ENCODE assay signal across 1 cellular context in the genomic region with DNA sequence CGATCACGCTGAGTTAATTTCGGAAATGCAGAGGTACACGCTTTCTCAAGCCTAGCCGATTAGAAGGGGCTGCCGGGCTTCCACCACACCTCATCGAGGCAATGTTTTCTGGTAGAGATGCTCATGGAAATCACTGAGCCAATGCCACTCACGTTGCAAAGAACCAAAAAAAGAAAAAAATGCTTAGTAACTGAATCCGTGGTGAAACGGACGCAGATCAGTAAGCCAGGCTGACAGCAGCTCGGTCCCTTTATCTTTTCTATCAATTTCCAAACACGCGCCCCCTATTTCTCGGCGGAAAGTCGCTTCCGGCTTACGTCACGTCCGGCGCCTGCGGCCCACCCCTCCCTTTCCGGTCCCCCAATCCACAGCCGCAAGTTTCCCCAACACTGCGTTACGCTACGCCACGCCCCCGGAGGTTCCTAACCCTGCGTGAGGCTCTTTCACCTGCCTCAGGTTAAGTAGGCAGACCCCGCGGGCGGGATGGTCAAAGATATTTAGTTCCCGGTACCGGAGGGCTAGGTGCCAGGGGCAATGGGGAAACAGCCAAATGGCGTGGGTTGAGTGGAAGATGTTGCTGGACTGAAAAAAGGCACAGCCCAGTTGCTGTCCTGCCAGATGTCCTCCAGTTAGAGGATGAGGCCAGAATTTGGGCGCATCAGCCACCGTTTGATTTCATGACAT.
TF ChIP-seq lines count a peak whose summit lies in the region.

A gene with protein sequence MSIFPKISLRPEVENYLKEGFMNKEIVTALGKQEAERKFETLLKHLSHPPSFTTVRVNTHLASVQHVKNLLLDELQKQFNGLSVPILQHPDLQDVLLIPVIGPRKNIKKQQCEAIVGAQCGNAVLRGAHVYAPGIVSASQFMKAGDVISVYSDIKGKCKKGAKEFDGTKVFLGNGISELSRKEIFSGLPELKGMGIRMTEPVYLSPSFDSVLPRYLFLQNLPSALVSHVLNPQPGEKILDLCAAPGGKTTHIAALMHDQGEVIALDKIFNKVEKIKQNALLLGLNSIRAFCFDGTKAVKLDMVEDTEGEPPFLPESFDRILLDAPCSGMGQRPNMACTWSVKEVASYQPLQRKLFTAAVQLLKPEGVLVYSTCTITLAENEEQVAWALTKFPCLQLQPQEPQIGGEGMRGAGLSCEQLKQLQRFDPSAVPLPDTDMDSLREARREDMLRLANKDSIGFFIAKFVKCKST (minus strand): TSS at position 264 of the 684 bp plus-strand sequence. CDS start 384 bp downstream, outside the sequence.

TF ChIP-seq in K562, 482 proteins besides CTCF, POLR2A, EP300 and RAD21 (continued from another document):
- TF ChIP-seq, protein P1, sequence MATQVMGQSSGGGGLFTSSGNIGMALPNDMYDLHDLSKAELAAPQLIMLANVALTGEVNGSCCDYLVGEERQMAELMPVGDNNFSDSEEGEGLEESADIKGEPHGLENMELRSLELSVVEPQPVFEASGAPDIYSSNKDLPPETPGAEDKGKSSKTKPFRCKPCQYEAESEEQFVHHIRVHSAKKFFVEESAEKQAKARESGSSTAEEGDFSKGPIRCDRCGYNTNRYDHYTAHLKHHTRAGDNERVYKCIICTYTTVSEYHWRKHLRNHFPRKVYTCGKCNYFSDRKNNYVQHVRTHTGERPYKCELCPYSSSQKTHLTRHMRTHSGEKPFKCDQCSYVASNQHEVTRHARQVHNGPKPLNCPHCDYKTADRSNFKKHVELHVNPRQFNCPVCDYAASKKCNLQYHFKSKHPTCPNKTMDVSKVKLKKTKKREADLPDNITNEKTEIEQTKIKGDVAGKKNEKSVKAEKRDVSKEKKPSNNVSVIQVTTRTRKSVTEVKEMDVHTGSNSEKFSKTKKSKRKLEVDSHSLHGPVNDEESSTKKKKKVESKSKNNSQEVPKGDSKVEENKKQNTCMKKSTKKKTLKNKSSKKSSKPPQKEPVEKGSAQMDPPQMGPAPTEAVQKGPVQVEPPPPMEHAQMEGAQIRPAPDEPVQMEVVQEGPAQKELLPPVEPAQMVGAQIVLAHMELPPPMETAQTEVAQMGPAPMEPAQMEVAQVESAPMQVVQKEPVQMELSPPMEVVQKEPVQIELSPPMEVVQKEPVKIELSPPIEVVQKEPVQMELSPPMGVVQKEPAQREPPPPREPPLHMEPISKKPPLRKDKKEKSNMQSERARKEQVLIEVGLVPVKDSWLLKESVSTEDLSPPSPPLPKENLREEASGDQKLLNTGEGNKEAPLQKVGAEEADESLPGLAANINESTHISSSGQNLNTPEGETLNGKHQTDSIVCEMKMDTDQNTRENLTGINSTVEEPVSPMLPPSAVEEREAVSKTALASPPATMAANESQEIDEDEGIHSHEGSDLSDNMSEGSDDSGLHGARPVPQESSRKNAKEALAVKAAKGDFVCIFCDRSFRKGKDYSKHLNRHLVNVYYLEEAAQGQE (CRISPR knock-in tag; IDR thresholded peaks at IDR 0.05; ENCODE audit: low read depth): no peak
- TF ChIP-seq SIX5 (IDR thresholded peaks at IDR 0.05; ENCODE audit: borderline replicate concordance in 1 of 2, insufficient read depth in 1 of 2, low read depth in 1 of 2, low read length in 2 of 2) (peak; percentile 24; a peak in 2 of 4 replicates), STAT5A (IDR thresholded peaks at IDR 0.05; ENCODE audit: borderline replicate concordance, low read length) (no peak; the same call in 1 of the 2 replicates), GABPB2 (CRISPR knock-in tag; conservative IDR thresholded peaks at IDR 0.05) (no peak), NONO (IDR thresholded peaks at IDR 0.05; ENCODE audit: low read depth in 2 of 2, low read length in 1 of 2) (no peak), MCM3 (IDR thresholded peaks at IDR 0.05) (no peak)
- TF ChIP-seq, protein P2, sequence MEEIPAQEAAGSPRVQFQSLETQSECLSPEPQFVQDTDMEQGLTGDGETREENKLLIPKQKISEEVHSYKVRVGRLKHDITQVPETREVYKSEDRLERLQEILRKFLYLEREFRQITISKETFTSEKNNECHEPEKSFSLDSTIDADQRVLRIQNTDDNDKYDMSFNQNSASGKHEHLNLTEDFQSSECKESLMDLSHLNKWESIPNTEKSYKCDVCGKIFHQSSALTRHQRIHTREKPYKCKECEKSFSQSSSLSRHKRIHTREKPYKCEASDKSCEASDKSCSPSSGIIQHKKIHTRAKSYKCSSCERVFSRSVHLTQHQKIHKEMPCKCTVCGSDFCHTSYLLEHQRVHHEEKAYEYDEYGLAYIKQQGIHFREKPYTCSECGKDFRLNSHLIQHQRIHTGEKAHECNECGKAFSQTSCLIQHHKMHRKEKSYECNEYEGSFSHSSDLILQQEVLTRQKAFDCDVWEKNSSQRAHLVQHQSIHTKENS (CRISPR knock-in tag; IDR thresholded peaks at IDR 0.05): no peak
- TF ChIP-seq, protein P3, sequence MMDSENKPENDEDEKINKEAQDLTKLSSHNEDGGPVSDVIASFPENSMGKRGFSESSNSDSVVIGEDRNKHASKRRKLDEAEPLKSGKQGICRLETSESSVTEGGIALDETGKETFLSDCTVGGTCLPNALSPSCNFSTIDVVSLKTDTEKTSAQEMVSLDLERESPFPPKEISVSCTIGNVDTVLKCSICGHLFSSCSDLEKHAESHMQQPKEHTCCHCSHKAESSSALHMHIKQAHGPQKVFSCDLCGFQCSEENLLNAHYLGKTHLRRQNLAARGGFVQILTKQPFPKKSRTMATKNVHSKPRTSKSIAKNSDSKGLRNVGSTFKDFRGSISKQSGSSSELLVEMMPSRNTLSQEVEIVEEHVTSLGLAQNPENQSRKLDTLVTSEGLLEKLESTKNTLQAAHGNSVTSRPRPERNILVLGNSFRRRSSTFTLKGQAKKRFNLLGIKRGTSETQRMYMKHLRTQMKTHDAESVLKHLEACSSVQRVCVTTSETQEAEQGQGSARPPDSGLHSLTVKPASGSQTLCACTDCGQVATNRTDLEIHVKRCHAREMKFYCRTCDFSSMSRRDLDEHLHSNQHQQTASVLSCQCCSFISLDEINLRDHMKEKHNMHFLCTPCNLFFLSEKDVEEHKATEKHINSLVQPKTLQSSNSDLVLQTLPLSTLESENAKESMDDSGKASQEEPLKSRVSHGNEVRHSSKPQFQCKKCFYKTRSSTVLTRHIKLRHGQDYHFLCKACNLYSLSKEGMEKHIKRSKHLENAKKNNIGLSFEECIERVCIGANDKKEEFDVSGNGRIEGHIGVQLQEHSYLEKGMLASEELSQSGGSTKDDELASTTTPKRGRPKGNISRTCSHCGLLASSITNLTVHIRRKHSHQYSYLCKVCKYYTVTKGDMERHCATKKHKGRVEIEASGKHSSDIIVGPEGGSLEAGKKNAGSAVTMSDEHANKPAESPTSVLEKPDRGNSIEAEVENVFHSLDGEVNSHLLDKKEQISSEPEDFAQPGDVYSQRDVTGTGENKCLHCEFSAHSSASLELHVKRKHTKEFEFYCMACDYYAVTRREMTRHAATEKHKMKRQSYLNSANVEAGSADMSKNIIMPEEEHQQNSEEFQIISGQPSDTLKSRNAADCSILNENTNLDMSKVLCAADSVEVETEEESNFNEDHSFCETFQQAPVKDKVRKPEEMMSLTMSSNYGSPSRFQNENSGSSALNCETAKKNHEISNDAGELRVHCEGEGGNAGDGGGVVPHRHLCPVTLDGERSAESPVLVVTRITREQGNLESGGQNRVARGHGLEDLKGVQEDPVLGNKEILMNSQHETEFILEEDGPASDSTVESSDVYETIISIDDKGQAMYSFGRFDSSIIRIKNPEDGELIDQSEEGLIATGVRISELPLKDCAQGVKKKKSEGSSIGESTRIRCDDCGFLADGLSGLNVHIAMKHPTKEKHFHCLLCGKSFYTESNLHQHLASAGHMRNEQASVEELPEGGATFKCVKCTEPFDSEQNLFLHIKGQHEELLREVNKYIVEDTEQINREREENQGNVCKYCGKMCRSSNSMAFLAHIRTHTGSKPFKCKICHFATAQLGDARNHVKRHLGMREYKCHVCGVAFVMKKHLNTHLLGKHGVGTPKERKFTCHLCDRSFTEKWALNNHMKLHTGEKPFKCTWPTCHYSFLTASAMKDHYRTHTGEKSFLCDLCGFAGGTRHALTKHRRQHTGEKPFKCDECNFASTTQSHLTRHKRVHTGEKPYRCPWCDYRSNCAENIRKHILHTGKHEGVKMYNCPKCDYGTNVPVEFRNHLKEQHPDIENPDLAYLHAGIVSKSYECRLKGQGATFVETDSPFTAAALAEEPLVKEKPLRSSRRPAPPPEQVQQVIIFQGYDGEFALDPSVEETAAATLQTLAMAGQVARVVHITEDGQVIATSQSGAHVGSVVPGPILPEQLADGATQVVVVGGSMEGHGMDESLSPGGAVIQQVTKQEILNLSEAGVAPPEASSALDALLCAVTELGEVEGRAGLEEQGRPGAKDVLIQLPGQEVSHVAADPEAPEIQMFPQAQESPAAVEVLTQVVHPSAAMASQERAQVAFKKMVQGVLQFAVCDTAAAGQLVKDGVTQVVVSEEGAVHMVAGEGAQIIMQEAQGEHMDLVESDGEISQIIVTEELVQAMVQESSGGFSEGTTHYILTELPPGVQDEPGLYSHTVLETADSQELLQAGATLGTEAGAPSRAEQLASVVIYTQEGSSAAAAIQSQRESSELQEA (IDR thresholded peaks at IDR 0.05; ENCODE audit: low read depth): peak; percentile 71
